Comparison of ENCODE assay signal across 1 cellular context in genomic region chr4:139300431-139301142, GRCh38.
TF ChIP-seq lines count a peak whose summit lies in the region.

No MANE protein-coding gene starts in this region.

TF ChIP-seq in K562, 482 proteins besides CTCF, POLR2A, EP300 and RAD21 (continues in another document):
- TF ChIP-seq ZNF347 (CRISPR knock-in tag; IDR thresholded peaks at IDR 0.05; ENCODE audit: low read depth) (no peak), CEBPZ (IDR thresholded peaks at IDR 0.05; ENCODE audit: borderline replicate concordance, low read depth, low read length) (no peak), ELF4 (CRISPR knock-in tag; IDR thresholded peaks at IDR 0.05) (0 out of 2 replicates have a peak, but pooled peaks have one; percentile 55), TARDBP (IDR thresholded peaks at IDR 0.05) (0 out of 2 replicates have a peak, but pooled peaks have one; percentile 17), BHLHE40 (IDR thresholded peaks at IDR 0.05; ENCODE audit: low read length) (no peak), RBM15 (IDR thresholded peaks at IDR 0.05; ENCODE audit: insufficient read depth, low read length) (no peak), MAFK (IDR thresholded peaks at IDR 0.05; ENCODE audit: low read length) (0 out of 2 replicates have a peak, but pooled peaks have one; percentile 7), UBTF (IDR thresholded peaks at IDR 0.05; ENCODE audit: borderline replicate concordance in 1 of 2, low read depth in 2 of 2, low read length in 2 of 2) (no peak), TEAD2 (tag; IDR thresholded peaks at IDR 0.05) (no peak), ERF (CRISPR knock-in tag; IDR thresholded peaks at IDR 0.05) (no peak), HDGF (IDR thresholded peaks at IDR 0.05) (no peak), NFYB (IDR thresholded peaks at IDR 0.05; ENCODE audit: extremely low read depth, insufficient read length) (no peak), MLLT1 (IDR thresholded peaks at IDR 0.05) (peak; percentile 86 to 89; a peak in 3 of 4 replicates), BRD9 (IDR thresholded peaks at IDR 0.05; ENCODE audit: low read depth, partially characterized antibody) (peak; percentile 70), ZNF121 (CRISPR knock-in tag; conservative IDR thresholded peaks at IDR 0.05) (no peak), CREB5 (CRISPR knock-in tag; IDR thresholded peaks at IDR 0.05) (no peak), ZNF197 (CRISPR knock-in tag; IDR thresholded peaks at IDR 0.05; ENCODE audit: low read depth) (no peak), HINFP (tag; conservative IDR thresholded peaks at IDR 0.05; ENCODE audit: low read depth) (no peak), CTBP1 (IDR thresholded peaks at IDR 0.05; ENCODE audit: borderline replicate concordance) (no peak), PHF21A (IDR thresholded peaks at IDR 0.05; ENCODE audit: borderline replicate concordance, low read depth) (no peak), TBP (optimal IDR thresholded peaks at IDR 0.05; ENCODE audit: low read depth, low read length) (no peak), HDAC8 (tag; IDR thresholded peaks at IDR 0.05) (no peak), C11orf30 (IDR thresholded peaks at IDR 0.05; ENCODE audit: low read depth) (no peak), KDM1A (IDR thresholded peaks at IDR 0.05) (no peak), XRCC5 (IDR thresholded peaks at IDR 0.05; ENCODE audit: low read depth, low read length) (no peak), BDP1 (IDR thresholded peaks at IDR 0.05; ENCODE audit: insufficient read depth, insufficient read length) (no peak), YY1 (IDR thresholded peaks at IDR 0.05; ENCODE audit: borderline replicate concordance in 1 of 3, control insufficient read depth in 1 of 3, extremely low read depth in 1 of 3, insufficient read depth in 3 of 3, insufficient read length in 1 of 3, insufficient replicate concordance in 2 of 3, low read depth in 1 of 3, low read length in 2 of 3) (no peak), FOSL1 (tag; conservative IDR thresholded peaks at IDR 0.05) (peak; percentile 84), E2F3 (CRISPR knock-in tag; IDR thresholded peaks at IDR 0.05) (no peak), HBP1 (CRISPR knock-in tag; IDR thresholded peaks at IDR 0.05) (0 out of 2 replicates have a peak, but pooled peaks have one; percentile 77), BRF1 (IDR thresholded peaks at IDR 0.05; ENCODE audit: borderline replicate concordance, extremely low read depth, insufficient read length) (no peak), ZBTB17 (CRISPR knock-in tag; IDR thresholded peaks at IDR 0.05) (no peak), ZNF24 (IDR thresholded peaks at IDR 0.05) (no peak)
- TF ChIP-seq, protein P1, sequence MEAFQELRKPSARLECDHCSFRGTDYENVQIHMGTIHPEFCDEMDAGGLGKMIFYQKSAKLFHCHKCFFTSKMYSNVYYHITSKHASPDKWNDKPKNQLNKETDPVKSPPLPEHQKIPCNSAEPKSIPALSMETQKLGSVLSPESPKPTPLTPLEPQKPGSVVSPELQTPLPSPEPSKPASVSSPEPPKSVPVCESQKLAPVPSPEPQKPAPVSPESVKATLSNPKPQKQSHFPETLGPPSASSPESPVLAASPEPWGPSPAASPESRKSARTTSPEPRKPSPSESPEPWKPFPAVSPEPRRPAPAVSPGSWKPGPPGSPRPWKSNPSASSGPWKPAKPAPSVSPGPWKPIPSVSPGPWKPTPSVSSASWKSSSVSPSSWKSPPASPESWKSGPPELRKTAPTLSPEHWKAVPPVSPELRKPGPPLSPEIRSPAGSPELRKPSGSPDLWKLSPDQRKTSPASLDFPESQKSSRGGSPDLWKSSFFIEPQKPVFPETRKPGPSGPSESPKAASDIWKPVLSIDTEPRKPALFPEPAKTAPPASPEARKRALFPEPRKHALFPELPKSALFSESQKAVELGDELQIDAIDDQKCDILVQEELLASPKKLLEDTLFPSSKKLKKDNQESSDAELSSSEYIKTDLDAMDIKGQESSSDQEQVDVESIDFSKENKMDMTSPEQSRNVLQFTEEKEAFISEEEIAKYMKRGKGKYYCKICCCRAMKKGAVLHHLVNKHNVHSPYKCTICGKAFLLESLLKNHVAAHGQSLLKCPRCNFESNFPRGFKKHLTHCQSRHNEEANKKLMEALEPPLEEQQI (IDR thresholded peaks at IDR 0.05) = no peak
- TF ChIP-seq, protein P2, sequence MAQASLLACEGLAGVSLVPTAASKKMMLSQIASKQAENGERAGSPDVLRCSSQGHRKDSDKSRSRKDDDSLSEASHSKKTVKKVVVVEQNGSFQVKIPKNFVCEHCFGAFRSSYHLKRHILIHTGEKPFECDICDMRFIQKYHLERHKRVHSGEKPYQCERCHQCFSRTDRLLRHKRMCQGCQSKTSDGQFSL (CRISPR knock-in tag; IDR thresholded peaks at IDR 0.05) = no peak
- TF ChIP-seq, protein P2 (tag; IDR thresholded peaks at IDR 0.05) = no peak
- TF ChIP-seq, protein P3, sequence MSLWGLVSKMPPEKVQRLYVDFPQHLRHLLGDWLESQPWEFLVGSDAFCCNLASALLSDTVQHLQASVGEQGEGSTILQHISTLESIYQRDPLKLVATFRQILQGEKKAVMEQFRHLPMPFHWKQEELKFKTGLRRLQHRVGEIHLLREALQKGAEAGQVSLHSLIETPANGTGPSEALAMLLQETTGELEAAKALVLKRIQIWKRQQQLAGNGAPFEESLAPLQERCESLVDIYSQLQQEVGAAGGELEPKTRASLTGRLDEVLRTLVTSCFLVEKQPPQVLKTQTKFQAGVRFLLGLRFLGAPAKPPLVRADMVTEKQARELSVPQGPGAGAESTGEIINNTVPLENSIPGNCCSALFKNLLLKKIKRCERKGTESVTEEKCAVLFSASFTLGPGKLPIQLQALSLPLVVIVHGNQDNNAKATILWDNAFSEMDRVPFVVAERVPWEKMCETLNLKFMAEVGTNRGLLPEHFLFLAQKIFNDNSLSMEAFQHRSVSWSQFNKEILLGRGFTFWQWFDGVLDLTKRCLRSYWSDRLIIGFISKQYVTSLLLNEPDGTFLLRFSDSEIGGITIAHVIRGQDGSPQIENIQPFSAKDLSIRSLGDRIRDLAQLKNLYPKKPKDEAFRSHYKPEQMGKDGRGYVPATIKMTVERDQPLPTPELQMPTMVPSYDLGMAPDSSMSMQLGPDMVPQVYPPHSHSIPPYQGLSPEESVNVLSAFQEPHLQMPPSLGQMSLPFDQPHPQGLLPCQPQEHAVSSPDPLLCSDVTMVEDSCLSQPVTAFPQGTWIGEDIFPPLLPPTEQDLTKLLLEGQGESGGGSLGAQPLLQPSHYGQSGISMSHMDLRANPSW (CRISPR knock-in tag; IDR thresholded peaks at IDR 0.05) = 0 out of 2 replicates have a peak, but pooled peaks have one; percentile 1
- TF ChIP-seq, protein P4, sequence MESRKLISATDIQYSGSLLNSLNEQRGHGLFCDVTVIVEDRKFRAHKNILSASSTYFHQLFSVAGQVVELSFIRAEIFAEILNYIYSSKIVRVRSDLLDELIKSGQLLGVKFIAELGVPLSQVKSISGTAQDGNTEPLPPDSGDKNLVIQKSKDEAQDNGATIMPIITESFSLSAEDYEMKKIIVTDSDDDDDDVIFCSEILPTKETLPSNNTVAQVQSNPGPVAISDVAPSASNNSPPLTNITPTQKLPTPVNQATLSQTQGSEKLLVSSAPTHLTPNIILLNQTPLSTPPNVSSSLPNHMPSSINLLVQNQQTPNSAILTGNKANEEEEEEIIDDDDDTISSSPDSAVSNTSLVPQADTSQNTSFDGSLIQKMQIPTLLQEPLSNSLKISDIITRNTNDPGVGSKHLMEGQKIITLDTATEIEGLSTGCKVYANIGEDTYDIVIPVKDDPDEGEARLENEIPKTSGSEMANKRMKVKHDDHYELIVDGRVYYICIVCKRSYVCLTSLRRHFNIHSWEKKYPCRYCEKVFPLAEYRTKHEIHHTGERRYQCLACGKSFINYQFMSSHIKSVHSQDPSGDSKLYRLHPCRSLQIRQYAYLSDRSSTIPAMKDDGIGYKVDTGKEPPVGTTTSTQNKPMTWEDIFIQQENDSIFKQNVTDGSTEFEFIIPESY (CRISPR knock-in tag; IDR thresholded peaks at IDR 0.05) = no peak
- TF ChIP-seq, protein P5, sequence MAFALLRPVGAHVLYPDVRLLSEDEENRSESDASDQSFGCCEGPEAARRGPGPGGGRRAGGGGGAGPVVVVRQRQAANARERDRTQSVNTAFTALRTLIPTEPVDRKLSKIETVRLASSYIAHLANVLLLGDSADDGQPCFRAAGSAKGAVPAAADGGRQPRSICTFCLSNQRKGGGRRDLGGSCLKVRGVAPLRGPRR (CRISPR knock-in tag; IDR thresholded peaks at IDR 0.05) = no peak
